ENCODE assay signal across 14 cellular contexts in the genomic region with DNA sequence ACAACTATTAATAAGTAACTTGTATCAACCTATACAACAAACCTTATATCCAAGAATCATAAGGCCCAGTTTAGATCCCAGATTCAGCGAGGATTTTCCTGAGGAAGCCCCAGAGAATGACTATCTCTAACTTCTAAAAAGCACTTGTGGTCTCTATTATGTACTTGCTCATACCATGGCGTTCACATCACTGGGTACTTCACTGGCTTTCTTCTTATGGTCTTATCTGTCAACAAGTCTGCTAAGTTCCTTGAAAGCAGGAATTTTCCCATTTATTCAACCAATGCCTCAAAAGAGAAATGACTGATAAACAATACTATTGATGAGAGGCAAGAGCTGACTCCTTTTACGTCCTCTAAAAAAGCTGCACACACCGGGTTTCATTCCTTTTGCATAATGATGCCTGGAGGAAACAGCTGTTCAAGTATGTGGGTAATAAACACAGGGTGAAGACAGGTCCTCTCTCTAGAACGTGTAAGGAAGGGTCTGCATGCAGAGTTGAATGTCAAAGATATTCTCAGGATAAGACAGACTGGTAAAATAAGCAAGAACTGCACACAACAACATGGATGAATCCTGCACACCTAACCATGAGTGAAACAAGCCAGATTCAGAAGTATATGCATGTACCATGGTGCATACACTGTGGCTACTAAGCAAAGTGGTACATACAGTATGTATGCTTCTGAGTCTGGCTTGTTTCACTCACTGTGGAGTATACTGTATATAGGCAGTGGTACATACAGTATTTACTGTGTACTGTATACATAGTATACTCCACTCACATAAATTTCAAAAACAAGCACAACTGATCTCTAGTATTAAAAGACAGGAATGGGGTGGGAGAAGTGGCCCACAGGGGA. TPM values are rescaled to one million over a fixed set of nuclear protein-coding genes. Genes with fewer than 3 reads are reported as not detected.
DNase-seq lines count a peak whose midpoint lies in the region; ATAC-seq, FAIRE-seq and TF ChIP-seq lines count a peak whose summit lies in the region.
"Had no signal": no experiment of that assay in that cellular context is flagged by ENCODE, and none has a peak within 500 bp of the region (broad histone marks: within the 10 kb centered on the region; RNA-seq: fewer than 3 reads in every experiment).

No MANE protein-coding gene starts in this region.

- no peak overlapping the region for H3K9ac ChIP-seq in K562 (ENCODE audit: insufficient read depth in 1 of 2, low read depth in 2 of 2, low read length in 2 of 2)

- H4K20me1 ChIP-seq in K562 (replicated peaks; ENCODE audit: control insufficient read depth, insufficient read depth, low read length) = peaks cover 51% of the 10 kb centered on the region

- no TSS peak for BruUV-seq in K562 (replicated peaks; lab: Mats Ljungman, UMichigan)

- peaks cover 70% of the 10 kb centered on the region for H3K36me3 Mint-ChIP-seq in activated CD4-positive, alpha-beta memory T cell treated with anti-CD3 and anti-CD28 coated beads for 36 hours

- H3K4me3 ChIP-seq in K562 = no peak overlapping the region
- H3K4me3 ChIP-seq in HAP-1 = no peak overlapping the region
- H3K4me3 ChIP-seq: breast epithelium, thoracic aorta had no signal

- H3K4me3 Mint-ChIP-seq in activated CD4-positive, alpha-beta memory T cell treated with anti-CD3 and anti-CD28 coated beads for 36 hours = no peak overlapping the region
- H3K4me3 Mint-ChIP-seq: activated CD8-positive, alpha-beta memory T cell treated with anti-CD3 and anti-CD28 coated beads, Interleukin-2, amount 10 ng/mL, durations not matched to agents 7 days and 5 days had no signal

- peak; percentile 66 for ATAC-seq in GM18511 (IDR thresholded peaks at IDR 0.05; ENCODE audit: unreplicated experiment)
- peak; percentile 50 for ATAC-seq in GM21381 (IDR thresholded peaks at IDR 0.05; ENCODE audit: unreplicated experiment)
- ATAC-seq in HG03064 (IDR thresholded peaks at IDR 0.05; ENCODE audit: low read depth, unreplicated experiment) = peak; percentile 37
- ATAC-seq in K562 = peak; percentile 7; the same call in 1 of the 3 replicates
- ATAC-seq: activated CD8-positive, alpha-beta memory T cell treated with anti-CD3 and anti-CD28 coated beads, Interleukin-2, amount 10 ng/mL, durations not matched to agents 7 days and 5 days had no signal

- peaks cover 99% of the 10 kb centered on the region for H3K79me2 ChIP-seq in K562 (ENCODE audit: control insufficient read depth, insufficient read depth, low read length)

- H3K4me1 Mint-ChIP-seq in activated CD4-positive, alpha-beta memory T cell treated with anti-CD3 and anti-CD28 coated beads for 36 hours (ENCODE audit: low read depth) = peaks cover 88% of the 10 kb centered on the region

- H3K4me1 ChIP-seq in K562 (replicated peaks in 1 of 2; ENCODE audit: control insufficient read depth in 2 of 2, insufficient read depth in 2 of 2, low read length in 2 of 2) (peaks cover 8 to 37% of the 10 kb centered on the region in 2 experiments; a peak in 3 of 5 replicates), HAP-1 (no peaks in the 10 kb centered on the region; the same call in 1 of the 2 replicates)

- no peaks in the 10 kb centered on the region for H3K9me3 ChIP-seq in K562 (replicated peaks; ENCODE audit: control insufficient read depth, insufficient read depth, low read depth, low read length)
- H3K9me3 ChIP-seq in HAP-1 = no peaks in the 10 kb centered on the region
- H3K9me3 ChIP-seq: breast epithelium, thoracic aorta had no signal

- FAIRE-seq in K562 (lab: Jason Lieb, UNC) = no peak

- no peak overlapping the region for H3K27ac ChIP-seq in K562 (ENCODE audit: extremely low read depth, low read depth, low read length)
- H3K27ac ChIP-seq: breast epithelium, thoracic aorta had no signal

- DNase-seq in K562 (ENCODE audit: extremely low read depth in 1 of 4, low spot score in 3 of 4) = no peak
- DNase-seq in NCI-H82 treated with DMSO at 0.1 percent for 48 hours (lab: John Stamatoyannopoulos, UW; ENCODE audit: unreplicated experiment) = no peak
- DNase-seq in COR-L47 (lab: John Stamatoyannopoulos, UW) = no peak
- DNase-seq in HAP-1 (ENCODE audit: low spot score in 2 of 2) = no peak
- no peak for DNase-seq in activated CD4-positive, alpha-beta memory T cell treated with anti-CD3 and anti-CD28 coated beads for 36 hours
- DNase-seq: activated CD8-positive, alpha-beta memory T cell treated with anti-CD3 and anti-CD28 coated beads, Interleukin-2, amount 10 ng/mL, durations not matched to agents 7 days and 5 days; CD8-positive, alpha-beta memory T cell; occipital lobe; stimulated activated CD4-positive, alpha-beta T cell treated with anti-CD3 and anti-CD28 coated beads, Interleukin-4, amount 100 ng/mL, for 1 hour had no signal

- no peaks in the 10 kb centered on the region for H3K9me3 Mint-ChIP-seq in activated CD4-positive, alpha-beta memory T cell treated with anti-CD3 and anti-CD28 coated beads for 36 hours
- H3K9me3 Mint-ChIP-seq: CD8-positive, alpha-beta memory T cell had no signal

- peaks cover 66% of the 10 kb centered on the region for H3K36me3 ChIP-seq in K562 (ENCODE audit: control insufficient read depth, insufficient read depth, low read length)
- peaks cover 5% of the 10 kb centered on the region for H3K36me3 ChIP-seq in HAP-1 (replicated peaks)
- H3K36me3 ChIP-seq: breast epithelium, thoracic aorta had no signal

- H3K27me3 ChIP-seq in K562 (ENCODE audit: control insufficient read depth in 2 of 2, insufficient read depth in 2 of 2, low read length in 2 of 2) = no peaks in the 10 kb centered on the region
- H3K27me3 ChIP-seq in HAP-1 (ENCODE audit: low read depth) = no peaks in the 10 kb centered on the region
- H3K27me3 ChIP-seq: breast epithelium had no signal

- 40% methylated on average over 5 of the region's 5 CpGs for WGBS in K562 (ENCODE audit: insufficient coverage, low coverage, missing lambda C conversion rate)

- peak overlapping the region; percentile 37; the same call in 1 of the 2 replicates for H3K4me2 ChIP-seq in K562 (ENCODE audit: insufficient read depth, low read length)

- no peak for TF ChIP-seq CTCF in K562 (IDR thresholded peaks at IDR 0.05 in 2 of 3, conservative IDR thresholded peaks at IDR 0.05 in 1 of 3; ENCODE audit: insufficient read depth in 2 of 3, low read depth in 1 of 3, low read length in 3 of 3)

- H2AFZ ChIP-seq in K562 (ENCODE audit: low read depth, low read length) = no peak overlapping the region

- TF ChIP-seq POLR2A in K562 (conservative IDR thresholded peaks at IDR 0.05) = no peak

- H3K27me3 Mint-ChIP-seq in activated CD4-positive, alpha-beta memory T cell treated with anti-CD3 and anti-CD28 coated beads for 36 hours = no peaks in the 10 kb centered on the region
- H3K27me3 Mint-ChIP-seq: activated CD8-positive, alpha-beta memory T cell treated with anti-CD3 and anti-CD28 coated beads, Interleukin-2, amount 10 ng/mL, durations not matched to agents 7 days and 5 days; CD8-positive, alpha-beta memory T cell had no signal

- H3K9me1 ChIP-seq in K562 (ENCODE audit: control insufficient read depth, insufficient read depth, low read length) = no peaks in the 10 kb centered on the region

- POLR2A ChIA-PET in K562 (lab: Yijun Ruan, JAX) = no interaction called here
- POLR2A ChIA-PET in activated CD4-positive, alpha-beta memory T cell treated with anti-CD3 and anti-CD28 coated beads for 36 hours (lab: Charles Lee) = no interaction called here

- no peak for TF ChIP-seq EP300 in K562 (IDR thresholded peaks at IDR 0.05; ENCODE audit: low read length)

- in situ Hi-C loops in K562 (cut with MboI) (no loop called here), HAP-1 (cut with MboI; ENCODE audit: low sequenced_read_pairs) (no loop called here)

- no peak for TF ChIP-seq RAD21 in K562 (CRISPR knock-in tag; conservative IDR thresholded peaks at IDR 0.05 in 1 of 2, IDR thresholded peaks at IDR 0.05 in 1 of 2)

- CTCF ChIA-PET in K562 (lab: Yijun Ruan, JAX; ENCODE audit: low intra/inter-chr PET ratio) = no interaction called here
- CTCF ChIA-PET in activated CD4-positive, alpha-beta memory T cell treated with anti-CD3 and anti-CD28 coated beads for 36 hours (lab: Charles Lee) = no interaction called here

- H3K27ac Mint-ChIP-seq in activated CD4-positive, alpha-beta memory T cell treated with anti-CD3 and anti-CD28 coated beads for 36 hours = no peak overlapping the region

- intact Hi-C loops in K562 (cut with micrococcal nuclease) = loop anchor here (10.0 kb wide), 1 partner anchor 375 kb away; no protein-coding TSS in a partner anchor
- intact Hi-C loops in activated CD4-positive, alpha-beta memory T cell treated with anti-CD3 and anti-CD28 coated beads for 36 hours (cut with micrococcal nuclease) = loop anchor here (5.0 to 10.0 kb wide), 4 partner anchors 32 to 715 kb away; partner anchors contain the start of gene EIF4E3

TF ChIP-seq in K562, 482 proteins besides CTCF, POLR2A, EP300 and RAD21:
- TF ChIP-seq CHD4 (IDR thresholded peaks at IDR 0.05; ENCODE audit: insufficient read depth, insufficient replicate concordance, low read depth, low read length, poor library complexity, severe bottlenecking) (no peak), ZBED1 (IDR thresholded peaks at IDR 0.05) (no peak), DACH1 (IDR thresholded peaks at IDR 0.05; ENCODE audit: partially characterized antibody) (peak; percentile 28), TAL1 (IDR thresholded peaks at IDR 0.05) (no peak)

RNA-seq across cellular contexts. Expression of gene RYBP, which starts 6.9 kb away (rescaled TPM):
- 4.0 and 11.2 TPM in 2 replicates for total RNA-seq in K562 (2011; cell fraction: chromatin; rRNA removed; ENCODE audit: low replicate concordance)
- 2.7 and 3.4 TPM in 2 replicates for total RNA-seq in K562 (2011; cell fraction: nucleolus; rRNA removed)
- 7.3 and 13.5 TPM in 2 replicates for total RNA-seq in K562 (2011; cell fraction: nucleoplasm; rRNA removed)
- total RNA-seq in K562 (2014; rRNA removed) (4.9 and 6.6 TPM in 2 replicates), K562 (2014; rRNA removed; fragmentation: Illumina TruSeq; extraction: Trizol) (13.4 and 13.8 TPM in 2 replicates), K562 (2015; rRNA removed; fragmentation: Illumina TruSeq; extraction: Trizol) (13.2 and 14.8 TPM in 2 replicates), K562 (2021) (12.6 and 13.5 TPM in 2 replicates)
- polyA plus RNA-seq in K562 (2011; rRNA removed) (6.0 and 9.6 TPM in 2 replicates), K562 (2014; fragmentation: Illumina TruSeq; extraction: Trizol) (14.7 and 16.6 TPM in 2 replicates), K562 (2014; fragmentation: Nextera tagmentation; extraction: Ambion mirVana) (1 to 10 TPM; 4.8 to 4.9 TPM), K562 (2014; rRNA removed) (9.0 and 9.1 TPM in 2 replicates)
- 1.9 and 3.6 TPM in 2 replicates for polyA plus RNA-seq in K562 (2011; cell fraction: cytosol; rRNA removed)
- 4.8 and 5.3 TPM in 2 replicates for polyA plus RNA-seq in K562 (2011; cell fraction: nucleus; rRNA removed)
- polyA plus RNA-seq in K562 (2012) = 11.9 and 12.6 TPM in 2 replicates
- 9.1 and 10.5 TPM in 2 replicates for polyA minus RNA-seq in K562 (2011; rRNA and poly(A)+ RNA removed)
- polyA minus RNA-seq in K562 (2011; cell fraction: cytosol; rRNA and poly(A)+ RNA removed) = 3.8 and 5.9 TPM in 2 replicates
- polyA minus RNA-seq in K562 (2011; cell fraction: nucleus; rRNA and poly(A)+ RNA removed) = 4.4 and 7.7 TPM in 2 replicates
- total RNA-seq in activated CD4-positive, alpha-beta memory T cell treated with anti-CD3 and anti-CD28 coated beads for 36 hours = 10 to 100 TPM; 36.5 to 37.0 TPM

Comparison
In these comparisons a context has a peak if more than half of its experiments do, and no peak if none do; other contexts are left out.
1. ATAC-seq: peak in every context shown above with its lines; median percentile 66 in GM18511; 50 in GM21381; 37 in HG03064; 7 in K562.